Comparison of ENCODE assay signal across 29 cellular contexts in the genomic region with DNA sequence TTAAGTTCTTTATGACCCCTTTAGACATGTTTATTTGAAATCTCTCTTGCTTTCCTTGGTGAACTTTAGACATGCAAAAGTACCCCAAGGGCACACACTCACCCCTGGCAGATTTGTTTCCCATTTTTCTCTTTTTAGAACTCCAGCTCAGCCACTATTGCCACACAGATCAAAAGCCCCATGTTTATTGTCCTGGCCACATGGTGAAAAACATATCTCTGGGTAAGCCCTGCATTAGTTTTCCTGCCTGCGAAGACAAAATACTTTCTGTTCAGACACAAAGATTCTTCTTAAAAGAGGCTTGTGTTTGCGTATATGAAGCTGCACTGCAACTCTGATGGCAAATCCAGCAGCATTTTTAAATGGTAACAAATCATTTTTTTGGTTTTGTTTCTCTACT.
DNase-seq lines count a peak whose midpoint lies in the region; ATAC-seq, FAIRE-seq and TF ChIP-seq lines count a peak whose summit lies in the region.
"Had no signal": no experiment of that assay in that cellular context is flagged by ENCODE, and none has a peak within 500 bp of the region (broad histone marks: within the 10 kb centered on the region; RNA-seq: fewer than 3 reads in every experiment).

No MANE protein-coding gene starts in this region.

- peak overlapping the region; percentile 26; the same call in 1 of the 2 replicates for H2AFZ ChIP-seq in H1 (ENCODE audit: low read length)
- H2AFZ ChIP-seq: parathyroid adenoma had no signal

- no peak overlapping the region for H2BK20ac ChIP-seq in H1 (ENCODE audit: low read length)

- no peak overlapping the region for H3K4ac ChIP-seq in H1 (replicated peaks; ENCODE audit: insufficient read length, low read depth, low read length)

- ATAC-seq in GM18909 (IDR thresholded peaks at IDR 0.05; ENCODE audit: poor library complexity, unreplicated experiment): no peak
- ATAC-seq in gastroesophageal sphincter: no peak
- ATAC-seq in GM21381 (IDR thresholded peaks at IDR 0.05; ENCODE audit: unreplicated experiment): no peak
- ATAC-seq: activated CD4-positive, CD25-positive, alpha-beta regulatory T cell treated with anti-CD3 and anti-CD28 coated beads, Interleukin-2, amount 50 U/mL, for 24 hours; activated CD8-positive, alpha-beta memory T cell treated with anti-CD3 and anti-CD28 coated beads, Interleukin-2, amount 10 ng/mL, durations not matched to agents 7 days and 5 days; activated naive CD8-positive, alpha-beta T cell treated with anti-CD3 and anti-CD28 coated beads, Interleukin-2, amount 50 U/mL, for 24 hours; activated T-cell treated with anti-CD3 and anti-CD28 coated beads, Interleukin-2, amount 50 U/mL, for 4 hours; effector memory CD8-positive, alpha-beta T cell; lower lobe of right lung; natural killer cell treated with Interleukin-12 subunit alpha and Interleukin-12 subunit beta and Interleukin-15 and Interleukin-18, amount 100 ng/mL, for 72 hours; T-cell had no signal

- H3K9me3 ChIP-seq in H1 (ENCODE audit: insufficient read depth in 2 of 2, low read depth in 1 of 2, low read length in 1 of 2): no peaks in the 10 kb centered on the region
- H3K9me3 ChIP-seq in gastroesophageal sphincter: no peaks in the 10 kb centered on the region
- H3K9me3 ChIP-seq: lower lobe of right lung, SJCRH30 had no signal

- TF ChIP-seq CTCF in H1 (IDR thresholded peaks at IDR 0.05; ENCODE audit: control extremely low read depth in 1 of 3, insufficient read depth in 1 of 3, low read depth in 1 of 3, low read length in 3 of 3): no peak
- no peak for TF ChIP-seq CTCF in nephron progenitor cell (IDR thresholded peaks at IDR 0.05)
- TF ChIP-seq CTCF in gastroesophageal sphincter (IDR thresholded peaks at IDR 0.05): no peak

- no peak overlapping the region for H2BK120ac ChIP-seq in H1 (replicated peaks; ENCODE audit: low read depth, low read length)

- H4K8ac ChIP-seq in H1 (ENCODE audit: extremely low read depth, insufficient read depth, low read length): no peak overlapping the region

- H3K9me3 Mint-ChIP-seq in nephron progenitor cell: no peaks in the 10 kb centered on the region
- H3K9me3 Mint-ChIP-seq: activated naive CD8-positive, alpha-beta T cell treated with anti-CD3 and anti-CD28 coated beads, Interleukin-2, amount 50 U/mL, for 24 hours; activated T-cell treated with anti-CD3 and anti-CD28 coated beads, Interleukin-2, amount 50 U/mL, for 4 hours; natural killer cell treated with Interleukin-12 subunit alpha and Interleukin-12 subunit beta and Interleukin-15 and Interleukin-18, amount 100 ng/mL, for 72 hours had no signal

- no peak overlapping the region for H3K56ac ChIP-seq in H1 (replicated peaks; ENCODE audit: insufficient read length, low read depth, low read length)

- peaks cover 6% of the 10 kb centered on the region for H3K4me1 Mint-ChIP-seq in nephron progenitor cell
- H3K4me1 Mint-ChIP-seq: activated CD8-positive, alpha-beta memory T cell treated with anti-CD3 and anti-CD28 coated beads, Interleukin-2, amount 10 ng/mL, durations not matched to agents 7 days and 5 days; activated naive CD8-positive, alpha-beta T cell treated with anti-CD3 and anti-CD28 coated beads, Interleukin-2, amount 50 U/mL, for 24 hours; IgD-negative memory B cell; T-cell had no signal

- H3K79me1 ChIP-seq in H1 (ENCODE audit: low read depth, low read length): no peaks in the 10 kb centered on the region

- POLR2A ChIA-PET in H1 (lab: Charles Lee; ENCODE audit: partially characterized antibody): no interaction called here

- no peak for FAIRE-seq in H1 (lab: Jason Lieb, UNC)
- FAIRE-seq: A204.1, GM19239, RCC 7860, small intestine had no signal

- no peak overlapping the region for H2BK12ac ChIP-seq in H1 (ENCODE audit: low read depth, low read length)

- TF ChIP-seq EP300 in H1 (IDR thresholded peaks at IDR 0.05; ENCODE audit: borderline replicate concordance in 1 of 2, low read depth in 2 of 2, low read length in 2 of 2) (no peak), gastroesophageal sphincter (IDR thresholded peaks at IDR 0.05) (no peak)

- H3K27me3 Mint-ChIP-seq in nephron progenitor cell (ENCODE audit: low read depth, poor library complexity): peaks cover 4% of the 10 kb centered on the region
- H3K27me3 Mint-ChIP-seq: activated CD8-positive, alpha-beta memory T cell treated with anti-CD3 and anti-CD28 coated beads, Interleukin-2, amount 10 ng/mL, durations not matched to agents 7 days and 5 days; activated naive CD8-positive, alpha-beta T cell treated with anti-CD3 and anti-CD28 coated beads, Interleukin-2, amount 50 U/mL, for 24 hours; effector memory CD8-positive, alpha-beta T cell; IgD-negative memory B cell; natural killer cell treated with Interleukin-12 subunit alpha and Interleukin-12 subunit beta and Interleukin-15 and Interleukin-18, amount 100 ng/mL, for 72 hours; T-cell had no signal

- DNase-seq in Daoy (ENCODE audit: low read depth) (peak; percentile 7), M059J (ENCODE audit: low read depth) (peak; percentile 60), H1 (ENCODE audit: low read depth in 1 of 2, low spot score in 2 of 2) (no peak), nephron progenitor cell (no peak), T-helper 2 cell (no peak)
- DNase-seq: activated CD4-positive, alpha-beta T cell treated with anti-CD3 and anti-CD28 coated beads, Interleukin-2, amount 50 U/mL, for 4 hours; activated CD8-positive, alpha-beta memory T cell treated with anti-CD3 and anti-CD28 coated beads, Interleukin-2, amount 10 ng/mL, durations not matched to agents 7 days and 5 days; activated naive CD8-positive, alpha-beta T cell treated with anti-CD3 and anti-CD28 coated beads, Interleukin-2, amount 50 U/mL, for 24 hours; activated T-cell treated with anti-CD3 and anti-CD28 coated beads, Interleukin-2, amount 50 U/mL, for 4 hours; Calu3; central memory CD4-positive, alpha-beta T cell; effector memory CD8-positive, alpha-beta T cell; NCI-H1048; NCI-H82; SJCRH30; small intestine; stimulated activated naive CD4-positive, alpha-beta T cell treated with Interleukin-2 at 50 U/mL for 16 hours; T-cell had no signal

- no peaks in the 10 kb centered on the region for H4K20me1 ChIP-seq in H1 (replicated peaks in 1 of 2; ENCODE audit: control insufficient read depth in 1 of 2, insufficient read depth in 2 of 2, low read length in 2 of 2)

- WGBS in H1 (ENCODE audit: extremely low coverage in 1 of 2, insufficient coverage in 1 of 2, insufficient read length in 1 of 2, insufficient replicate concordance in 2 of 2, low coverage in 1 of 2, low lambda C conversion rate in 2 of 2, missing lambda C conversion rate in 1 of 2), 2 experiments: 90% methylated on average over 2 of the region's 2 CpGs; no CpG with 5 or more reads in 1 of the 2 experiments
- 0 to 15% methylated on average over 2 of the region's 2 CpGs for WGBS in gastroesophageal sphincter (ENCODE audit: low coverage in 1 of 2), 2 donors

- H2BK15ac ChIP-seq in H1 (ENCODE audit: low read length): no peak overlapping the region

- H3K23ac ChIP-seq in H1 (ENCODE audit: insufficient read length): no peak overlapping the region

- H3K36me3 ChIP-seq in H1 (ENCODE audit: control insufficient read depth in 2 of 4, insufficient read depth in 4 of 4, low read length in 3 of 4) (no peaks in the 10 kb centered on the region), gastroesophageal sphincter (no peaks in the 10 kb centered on the region)
- H3K36me3 ChIP-seq: lower lobe of right lung, SJCRH30 had no signal

- no peak overlapping the region for H3K18ac ChIP-seq in H1 (ENCODE audit: extremely low read depth, low read length)

- H2BK5ac ChIP-seq in H1 (ENCODE audit: low read depth, low read length): no peak overlapping the region

- peak overlapping the region; percentile 67 for H3K27ac Mint-ChIP-seq in nephron progenitor cell
- H3K27ac Mint-ChIP-seq: activated CD8-positive, alpha-beta memory T cell treated with anti-CD3 and anti-CD28 coated beads, Interleukin-2, amount 10 ng/mL, durations not matched to agents 7 days and 5 days; activated naive CD8-positive, alpha-beta T cell treated with anti-CD3 and anti-CD28 coated beads, Interleukin-2, amount 50 U/mL, for 24 hours; effector memory CD8-positive, alpha-beta T cell; IgD-negative memory B cell; natural killer cell treated with Interleukin-12 subunit alpha and Interleukin-12 subunit beta and Interleukin-15 and Interleukin-18, amount 100 ng/mL, for 72 hours; T-cell had no signal

- TF ChIP-seq POLR2A in H1 (IDR thresholded peaks at IDR 0.05; ENCODE audit: control extremely low read depth in 1 of 2, low read depth in 2 of 2, low read length in 2 of 2) (no peak), gastroesophageal sphincter (IDR thresholded peaks at IDR 0.05) (no peak)

- no peaks in the 10 kb centered on the region for H3K79me2 ChIP-seq in H1 (ENCODE audit: control insufficient read depth in 1 of 2, insufficient read depth in 2 of 2, low read length in 2 of 2)
- H3K79me2 ChIP-seq: parathyroid adenoma had no signal

- H3K4me1 ChIP-seq in H1 (replicated peaks in 1 of 4; ENCODE audit: control insufficient read depth in 3 of 4, insufficient read depth in 4 of 4, low read length in 3 of 4) (no peaks in the 10 kb centered on the region; a peak in 1 of 7 replicates), gastroesophageal sphincter (peaks cover 0 to 11% (median 3%) of the 10 kb centered on the region in 3 donors)
- H3K4me1 ChIP-seq: lower lobe of right lung, parathyroid adenoma, SJCRH30 had no signal

- H3K23me2 ChIP-seq in H1 (ENCODE audit: low read depth, low read length): no peaks in the 10 kb centered on the region

- TF ChIP-seq RAD21 in H1 (IDR thresholded peaks at IDR 0.05 in 1 of 2, conservative IDR thresholded peaks at IDR 0.05 in 1 of 2; ENCODE audit: low read depth in 2 of 2, low read length in 2 of 2): no peak

- no peak overlapping the region for H3K4me3 Mint-ChIP-seq in nephron progenitor cell
- H3K4me3 Mint-ChIP-seq: activated CD8-positive, alpha-beta memory T cell treated with anti-CD3 and anti-CD28 coated beads, Interleukin-2, amount 10 ng/mL, durations not matched to agents 7 days and 5 days; activated naive CD8-positive, alpha-beta T cell treated with anti-CD3 and anti-CD28 coated beads, Interleukin-2, amount 50 U/mL, for 24 hours; activated T-cell treated with anti-CD3 and anti-CD28 coated beads, Interleukin-2, amount 50 U/mL, for 4 hours; effector memory CD8-positive, alpha-beta T cell; IgD-negative memory B cell; natural killer cell treated with Interleukin-12 subunit alpha and Interleukin-12 subunit beta and Interleukin-15 and Interleukin-18, amount 100 ng/mL, for 72 hours; T-cell had no signal

- no peak overlapping the region for H4K5ac ChIP-seq in H1 (ENCODE audit: insufficient read length, low read depth, low read length)

- no peak overlapping the region for H3K4me2 ChIP-seq in H1 (ENCODE audit: insufficient read depth in 1 of 2, low read depth in 2 of 2, low read length in 2 of 2)

- H3K9ac ChIP-seq in H1 (replicated peaks in 1 of 4; ENCODE audit: extremely low read depth in 1 of 4, low read depth in 3 of 4, low read length in 3 of 4): no peak overlapping the region
- H3K9ac ChIP-seq: parathyroid adenoma had no signal

- H3K14ac ChIP-seq in H1 (ENCODE audit: insufficient read length): no peak overlapping the region

- no peak overlapping the region for H2AK5ac ChIP-seq in H1 (ENCODE audit: low read depth, low read length)

- no peak overlapping the region for H4K91ac ChIP-seq in H1 (replicated peaks; ENCODE audit: insufficient read length, low read length)

- no peak overlapping the region for H3K4me3 ChIP-seq in H1 (ENCODE audit: extremely low read depth in 1 of 4, insufficient read depth in 2 of 4, low read depth in 3 of 4, low read length in 4 of 4)
- H3K4me3 ChIP-seq in gastroesophageal sphincter: no peak overlapping the region
- H3K4me3 ChIP-seq: lower lobe of right lung, SJCRH30 had no signal

- H3K27me3 ChIP-seq in H1 (replicated peaks in 1 of 4; ENCODE audit: control insufficient read depth in 3 of 4, extremely low read depth in 1 of 4, insufficient read depth in 3 of 4, low read length in 3 of 4): no peaks in the 10 kb centered on the region
- H3K27me3 ChIP-seq in gastroesophageal sphincter: no peaks in the 10 kb centered on the region
- H3K27me3 ChIP-seq: SJCRH30 had no signal

- CTCF ChIA-PET in H1 (lab: Charles Lee; ENCODE audit: partially characterized antibody): interaction anchor here (1.5 kb wide), 1 partner anchor 18 kb away, joined by 7 read pairs; no protein-coding TSS in a partner anchor

- H3K36me3 Mint-ChIP-seq in nephron progenitor cell (ENCODE audit: low read depth): no peaks in the 10 kb centered on the region
- H3K36me3 Mint-ChIP-seq: activated CD8-positive, alpha-beta memory T cell treated with anti-CD3 and anti-CD28 coated beads, Interleukin-2, amount 10 ng/mL, durations not matched to agents 7 days and 5 days; IgD-negative memory B cell; natural killer cell treated with Interleukin-12 subunit alpha and Interleukin-12 subunit beta and Interleukin-15 and Interleukin-18, amount 100 ng/mL, for 72 hours; T-cell had no signal

- H3K27ac ChIP-seq in H1 (ENCODE audit: low read depth, low read length) (no peak overlapping the region), gastroesophageal sphincter (no peak overlapping the region)
- H3K27ac ChIP-seq: lower lobe of right lung, parathyroid adenoma, SJCRH30 had no signal

Comparison
In these comparisons a context has a peak if more than half of its experiments do, and no peak if none do; other contexts are left out.
1. DNase-seq: peak in Daoy (single experiment) and M059J (single experiment); none in H1 (0 of 2), nephron progenitor cell (single experiment) and T-helper 2 cell (0 of 5).